8 cellular contexts compared by ENCODE assay signal in the genomic region with DNA sequence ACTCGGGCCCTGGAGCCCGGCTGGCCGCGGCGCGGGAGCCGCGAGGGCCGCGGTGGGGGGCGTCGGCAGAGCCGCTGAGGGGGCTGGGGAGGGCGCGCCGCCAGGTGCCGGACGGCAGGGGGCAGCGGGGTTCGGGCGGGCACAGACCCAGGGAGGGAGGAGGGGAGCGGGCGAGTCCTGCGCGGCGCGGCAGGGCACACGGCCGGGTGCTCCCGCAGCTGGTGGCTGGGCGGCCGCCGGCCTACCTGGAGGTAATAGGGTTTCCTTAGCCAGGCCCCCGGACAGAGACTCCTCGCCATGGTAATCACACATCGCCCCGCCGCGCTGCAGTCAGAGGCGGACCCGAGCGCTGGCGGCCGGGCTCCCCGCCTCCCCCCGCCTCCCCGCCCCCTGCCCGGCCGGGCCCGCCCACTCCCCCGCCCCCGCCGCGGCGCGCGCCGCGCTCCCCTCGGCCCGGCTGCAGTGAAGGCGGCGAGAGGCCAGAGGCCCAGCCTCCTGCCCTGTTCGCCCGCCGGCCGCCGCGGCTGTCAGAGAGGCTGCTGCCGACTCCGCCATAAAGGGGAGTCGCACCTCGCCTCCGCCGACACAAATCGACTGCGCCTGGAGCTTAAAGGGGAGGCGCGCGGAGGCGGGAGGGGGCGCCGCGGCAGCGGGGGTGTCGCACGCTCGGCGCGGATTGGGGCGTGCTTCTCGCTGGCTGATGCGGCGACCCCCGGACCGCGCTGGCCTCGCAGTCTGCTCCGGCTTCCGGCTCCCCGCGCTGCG. TPM values are rescaled to one million over a fixed set of nuclear protein-coding genes. Genes with fewer than 3 reads are reported as not detected.
A peak's percentile ranks its signal among the peaks of the same experiment; 100 is the strongest.
DNase-seq lines count a peak whose midpoint lies in the region; ATAC-seq and TF ChIP-seq lines count a peak whose summit lies in the region.

DIPK1A (minus strand) TSS at position 332 of the 765 bp plus-strand sequence; CDS start at position 299, 33 bp downstream.

- intact Hi-C loops in CD14-positive monocyte (cut with micrococcal nuclease), result no loop called here

- H3K4me1 ChIP-seq in NT2/D1 (ENCODE audit: insufficient read depth, insufficient read length) (no peaks in the 10 kb centered on the region), muscle layer of duodenum (ENCODE audit: control insufficient read depth in 1 of 2, insufficient read depth in 2 of 2, low read length in 2 of 2) (peaks cover 4 to 19% of the 10 kb centered on the region in 2 donors)

- no peaks in the 10 kb centered on the region for H3K9me3 ChIP-seq in NT2/D1 (ENCODE audit: insufficient read depth, low read length)
- no peaks in the 10 kb centered on the region for H3K9me3 ChIP-seq in muscle layer of duodenum (ENCODE audit: control insufficient read depth in 1 of 2, low read length in 2 of 2)

- peak within 1 kb of the TSS; percentile 56 to 90 (median 85) for H3K27ac Mint-ChIP-seq in CD14-positive monocyte

- H3K36me3 ChIP-seq in NT2/D1 (ENCODE audit: insufficient read depth, insufficient read length, low read length), result no peaks in the 10 kb centered on the region
- peaks cover 0 to 5% of the 10 kb centered on the region in 2 donors for H3K36me3 ChIP-seq in muscle layer of duodenum (ENCODE audit: control insufficient read depth in 1 of 2, insufficient read depth in 2 of 2, low read length in 2 of 2)

- peak within 1 kb of the TSS; percentile 92 to 95 for H3K4me3 Mint-ChIP-seq in CD14-positive monocyte

- DNase-seq in CD14-positive monocyte (ENCODE audit: low spot score) (no peak), NT2/D1 (ENCODE audit: low read depth, low spot score) (peak; percentile 72), activated T-cell treated with anti-CD3 and anti-CD28 coated beads for 4 hours (peak; percentile 59), epithelial cell of proximal tubule (ENCODE audit: low read depth) (no peak)
- DNase-seq in stimulated activated CD8-positive, alpha-beta memory T cell treated with anti-CD3 and anti-CD28 coated beads, Interleukin-7, amount 100 ng/mL, for 24 hours (ENCODE audit: low read depth), result peak; percentile 40

- TF ChIP-seq CTCF in CD14-positive monocyte (IDR thresholded peaks at IDR 0.05), result no peak
- TF ChIP-seq CTCF in epithelial cell of proximal tubule (conservative IDR thresholded peaks at IDR 0.05; ENCODE audit: low read depth, low read length), result no peak

- peaks cover 0 to 5% (median 0%) of the 10 kb centered on the region in 7 donors for H3K9me3 Mint-ChIP-seq in CD14-positive monocyte

- H3K4me3 ChIP-seq in NT2/D1 (ENCODE audit: insufficient read length, low read depth), result peak within 1 kb of the TSS; percentile 70
- H3K4me3 ChIP-seq in epithelial cell of proximal tubule (ENCODE audit: low read depth, low read length), result peak within 1 kb of the TSS; percentile 72
- H3K4me3 ChIP-seq in muscle layer of duodenum (ENCODE audit: low read depth in 1 of 2, low read length in 2 of 2), result peak within 1 kb of the TSS; percentile 83 to 89

- ATAC-seq in GM19351 (IDR thresholded peaks at IDR 0.05; ENCODE audit: unreplicated experiment) (peak; percentile 36), HG03469 (IDR thresholded peaks at IDR 0.05; ENCODE audit: unreplicated experiment) (peak; percentile 23)

- peak within 1 kb of the TSS; percentile 87 for H3K9ac ChIP-seq in NT2/D1 (ENCODE audit: insufficient read length, low read depth)

- H3K36me3 Mint-ChIP-seq in CD14-positive monocyte, result no peaks in the 10 kb centered on the region

- H3K27me3 Mint-ChIP-seq in CD14-positive monocyte (ENCODE audit: low read depth in 3 of 3), result peaks cover 2 to 10% (median 6%) of the 10 kb centered on the region in 3 donors

- peak within 1 kb of the TSS; percentile 87 for H3K27ac ChIP-seq in muscle layer of duodenum (ENCODE audit: low read length)

- H3K27me3 ChIP-seq in NT2/D1 (ENCODE audit: insufficient read depth, insufficient read length), result peaks cover 8% of the 10 kb centered on the region
- H3K27me3 ChIP-seq in muscle layer of duodenum (ENCODE audit: low read depth, low read length), result no peaks in the 10 kb centered on the region

- peaks cover 16% of the 10 kb centered on the region for H3K4me1 Mint-ChIP-seq in CD14-positive monocyte

RNA-seq across cellular contexts. Expression of gene DIPK1A, which starts in this region (rescaled TPM):
- 1 to 10 TPM in 1 of 2 donors, under 1 TPM in 1; 0.83 to 1.4 TPM for polyA plus RNA-seq in CD14-positive monocyte
- 1.8 and 3.1 TPM in 2 replicates for total RNA-seq in epithelial cell of proximal tubule

Comparison
In these comparisons a context has a peak if more than half of its experiments do, and no peak if none do; other contexts are left out.
1. DNase-seq: peak in NT2/D1 (single experiment), activated T-cell treated with anti-CD3 and anti-CD28 coated beads for 4 hours (single experiment) and stimulated activated CD8-positive, alpha-beta memory T cell treated with anti-CD3 and anti-CD28 coated beads, Interleukin-7, amount 100 ng/mL, for 24 hours (single experiment); none in CD14-positive monocyte (single experiment) and epithelial cell of proximal tubule (single experiment).
2. Peak in every context shown above with its lines, with median percentiles within 50 percentile points of each other: H3K4me3 ChIP-seq.